Comparison of ENCODE assay signal across 12 cellular contexts in the genomic region with DNA sequence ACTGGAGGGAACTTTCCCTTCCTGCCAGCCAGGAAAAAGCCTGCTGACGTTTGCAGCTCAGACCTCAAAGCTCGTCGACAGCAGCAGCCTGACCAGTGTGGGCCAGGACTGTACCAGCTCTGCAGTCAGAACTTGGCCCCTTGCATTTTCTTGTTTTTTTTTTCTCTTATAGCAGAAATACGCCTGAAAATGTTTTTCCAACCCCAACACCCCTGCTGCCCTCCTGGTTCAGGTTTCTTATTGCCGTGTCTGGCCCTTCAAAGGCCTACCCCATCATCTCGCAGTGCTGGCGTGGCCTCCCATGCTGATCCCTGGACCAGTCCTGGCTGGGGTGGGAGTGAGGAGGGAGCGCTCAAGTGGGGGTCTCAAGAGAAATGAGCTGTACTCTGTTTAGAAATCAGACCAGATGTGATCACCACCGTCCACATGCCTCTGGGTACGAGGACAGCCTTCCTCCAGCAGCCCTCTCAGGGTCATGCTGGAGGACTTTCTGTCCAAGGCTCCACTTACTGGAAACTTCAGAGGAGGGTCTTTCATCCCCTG.
"Had no signal": no experiment of that assay in that cellular context is flagged by ENCODE, and none has a peak within 500 bp of the region (broad histone marks: within the 10 kb centered on the region; RNA-seq: fewer than 3 reads in every experiment).

No MANE protein-coding gene starts in this region.

- H3K4me1 ChIP-seq: sigmoid colon had no signal

- H3K27ac ChIP-seq: neutrophil, sigmoid colon had no signal

- H3K4me3 ChIP-seq: sigmoid colon had no signal

- ATAC-seq: activated CD8-positive, alpha-beta memory T cell treated with anti-CD3 and anti-CD28 coated beads, Interleukin-2, amount 10 ng/mL, durations not matched to agents 7 days and 5 days had no signal

- FAIRE-seq: TTC549 had no signal

- DNase-seq: activated CD4-positive, alpha-beta T cell treated with anti-CD3 and anti-CD28 coated beads, Interleukin-2, amount 50 U/mL, for 1 hour; activated CD8-positive, alpha-beta memory T cell treated with anti-CD3 and anti-CD28 coated beads, Interleukin-2, amount 10 ng/mL, durations not matched to agents 7 days and 5 days; activated gamma-delta T cell; activated naive CD8-positive, alpha-beta T cell treated with anti-CD3 and anti-CD28 coated beads for 36 hours; activated T-cell treated with anti-CD3 and anti-CD28 coated beads, Interleukin-2, amount 50 U/mL, for 48 hours; effector memory CD4-positive, alpha-beta T cell; SHP77; sigmoid colon; stimulated activated naive CD4-positive, alpha-beta T cell; T-helper 2 cell had no signal

- H3K9me3 ChIP-seq: neutrophil, sigmoid colon had no signal

- H3K36me3 ChIP-seq: neutrophil, sigmoid colon had no signal

- H3K27me3 ChIP-seq: neutrophil, sigmoid colon had no signal
